In the genomic region with DNA sequence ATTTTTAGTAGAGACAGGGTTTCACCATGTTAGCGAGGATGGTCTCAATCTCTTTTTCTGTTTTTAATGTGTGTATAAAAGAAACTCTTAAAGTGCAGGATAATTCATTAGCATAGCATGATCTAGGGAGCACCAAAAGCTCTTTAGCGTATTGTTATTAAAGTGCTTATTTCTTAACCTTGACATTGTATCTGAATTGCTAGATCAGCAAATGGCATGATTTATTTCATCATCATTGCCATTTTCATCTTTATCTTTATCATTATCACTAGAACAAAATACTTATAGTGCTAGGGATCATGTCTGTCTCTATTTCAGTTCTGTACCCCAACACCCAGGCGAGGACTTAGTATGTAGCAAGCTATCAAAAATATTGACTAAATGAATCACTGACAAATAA, we compare ENCODE assay signal across 32 cellular contexts.
DNase-seq lines count a peak whose midpoint lies in the region; ATAC-seq, FAIRE-seq and TF ChIP-seq lines count a peak whose summit lies in the region.
"Had no signal": no experiment of that assay in that cellular context is flagged by ENCODE, and none has a peak within 500 bp of the region (broad histone marks: within the 10 kb centered on the region; RNA-seq: fewer than 3 reads in every experiment).

No MANE protein-coding gene starts in this region.

- no peaks in the 10 kb centered on the region for H3K9me1 ChIP-seq in IMR-90 (ENCODE audit: insufficient read depth, low read length)

- 32% methylated on average over 3 of the region's 3 CpGs for WGBS in HepG2 (ENCODE audit: low lambda C conversion rate)
- WGBS in right lobe of liver (ENCODE audit: insufficient coverage, low coverage, low lambda C conversion rate, missing lambda C conversion rate): 51% methylated on average over 3 of the region's 3 CpGs
- 6% methylated on average over 3 of the region's 3 CpGs for WGBS in A549 (ENCODE audit: missing lambda C conversion rate)
- no CpG with 5 or more reads among the region's 3 CpGs for WGBS in IMR-90 (ENCODE audit: extremely low coverage in 2 of 2, insufficient read length in 1 of 2), 2 experiments

- no peak for TF ChIP-seq CTCF in HepG2 (CRISPR knock-in tag; IDR thresholded peaks at IDR 0.05)
- TF ChIP-seq CTCF in right lobe of liver (IDR thresholded peaks at IDR 0.05): no peak
- TF ChIP-seq CTCF in A549 (IDR thresholded peaks at IDR 0.05): no peak
- TF ChIP-seq CTCF in IMR-90 (conservative IDR thresholded peaks at IDR 0.05; ENCODE audit: low read depth, low read length): no peak

- TF ChIP-seq RAD21 in HepG2 (CRISPR knock-in tag; IDR thresholded peaks at IDR 0.05) (no peak), A549 (conservative IDR thresholded peaks at IDR 0.05 in 1 of 2, IDR thresholded peaks at IDR 0.05 in 1 of 2) (no peak), IMR-90 (IDR thresholded peaks at IDR 0.05; ENCODE audit: low read length) (no peak)

- TF ChIP-seq POLR2A in HepG2 (IDR thresholded peaks at IDR 0.05; ENCODE audit: insufficient read depth in 1 of 2, low read depth in 2 of 2, low read length in 2 of 2) (no peak), right lobe of liver (IDR thresholded peaks at IDR 0.05) (no peak), A549 (IDR thresholded peaks at IDR 0.05; ENCODE audit: low read length) (no peak), IMR-90 (IDR thresholded peaks at IDR 0.05; ENCODE audit: low read depth, low read length) (no peak)

- dilution Hi-C loops in IMR-90 (cut with HindIII; ENCODE audit: low sequenced_read_pairs, unreplicated experiment): no loop called here

- no peak overlapping the region for H3K4ac ChIP-seq in IMR-90 (ENCODE audit: low read depth, low read length)

- no peaks in the 10 kb centered on the region for H3K36me3 ChIP-seq in HepG2 (replicated peaks in 1 of 2; ENCODE audit: control insufficient read depth in 1 of 2, insufficient read depth in 2 of 2, low read length in 2 of 2)
- H3K36me3 ChIP-seq in right lobe of liver: no peaks in the 10 kb centered on the region
- no peaks in the 10 kb centered on the region for H3K36me3 ChIP-seq in IMR-90 (ENCODE audit: control insufficient read depth, insufficient read depth, low read length)
- H3K36me3 ChIP-seq in effector memory CD4-positive, alpha-beta T cell (ENCODE audit: control insufficient read depth, insufficient read depth, low read length): no peaks in the 10 kb centered on the region
- H3K36me3 ChIP-seq: BE2C; BLaER1; BLaER1 treated with 17β-estradiol and CSF1 and Interleukin-3, amounts not matched to agents 10 nM and 100 nM had no signal

- no peak overlapping the region for H2AK5ac ChIP-seq in IMR-90 (ENCODE audit: low read depth, low read length)

- H2BK120ac ChIP-seq in IMR-90 (ENCODE audit: low read depth, low read length): no peak overlapping the region

- TF ChIP-seq EP300 in HepG2 (IDR thresholded peaks at IDR 0.05; ENCODE audit: low read depth in 2 of 2, low read length in 2 of 2) (no peak), HepG2 (CRISPR knock-in tag; IDR thresholded peaks at IDR 0.05; ENCODE audit: borderline replicate concordance) (no peak), A549 (IDR thresholded peaks at IDR 0.05) (no peak)

- H4K5ac ChIP-seq in IMR-90 (ENCODE audit: low read depth, low read length): no peak overlapping the region

- no peak overlapping the region for H3K14ac ChIP-seq in IMR-90 (replicated peaks; ENCODE audit: low read depth, low read length)

- no peaks in the 10 kb centered on the region for H3K4me1 ChIP-seq in HepG2 (ENCODE audit: insufficient read depth, low read length)
- no peaks in the 10 kb centered on the region for H3K4me1 ChIP-seq in right lobe of liver
- H3K4me1 ChIP-seq in A549: no peaks in the 10 kb centered on the region
- no peaks in the 10 kb centered on the region for H3K4me1 ChIP-seq in IMR-90 (ENCODE audit: control insufficient read depth, insufficient read depth, low read length)
- no peaks in the 10 kb centered on the region for H3K4me1 ChIP-seq in effector memory CD4-positive, alpha-beta T cell (ENCODE audit: control insufficient read depth, insufficient read depth, low read length, poor library complexity, severe bottlenecking)
- H3K4me1 ChIP-seq: BE2C; BLaER1; BLaER1 treated with 17β-estradiol and CSF1 and Interleukin-3, amounts not matched to agents 10 nM and 100 nM; Caco-2 had no signal

- H3K9me3 ChIP-seq in HepG2 (ENCODE audit: low read length) (no peaks in the 10 kb centered on the region), right lobe of liver (no peaks in the 10 kb centered on the region), A549 (no peaks in the 10 kb centered on the region), IMR-90 (ENCODE audit: control insufficient read depth, insufficient read depth, low read length) (peaks cover 6% of the 10 kb centered on the region; the same call in 1 of the 2 replicates)
- no peaks in the 10 kb centered on the region for H3K9me3 ChIP-seq in effector memory CD4-positive, alpha-beta T cell (ENCODE audit: control insufficient read depth, low read length)
- H3K9me3 ChIP-seq: BE2C, Caco-2 had no signal

- H3K9ac ChIP-seq in HepG2 (ENCODE audit: insufficient read depth, low read depth, low read length) (no peak overlapping the region), IMR-90 (ENCODE audit: low read depth, low read length) (no peak overlapping the region)
- H3K9ac ChIP-seq: BLaER1; BLaER1 treated with 17β-estradiol and CSF1 and Interleukin-3, amounts not matched to agents 10 nM and 100 nM had no signal

- H3K4me2 ChIP-seq in HepG2 (ENCODE audit: low read depth, low read length) (no peak overlapping the region), A549 (no peak overlapping the region), IMR-90 (ENCODE audit: low read depth, low read length) (no peak overlapping the region)
- H3K4me2 ChIP-seq: BLaER1; BLaER1 treated with 17β-estradiol and CSF1 and Interleukin-3, amounts not matched to agents 10 nM and 100 nM had no signal

- H3K56ac ChIP-seq in IMR-90 (ENCODE audit: extremely low read depth, insufficient read depth, low read length): no peak overlapping the region

- DNase-seq in HepG2 (ENCODE audit: low spot score): no peak
- no peak for DNase-seq in right lobe of liver
- no peak for DNase-seq in A549 (ENCODE audit: low read depth in 1 of 2, low spot score in 1 of 2)
- no peak for DNase-seq in IMR-90
- DNase-seq in effector memory CD4-positive, alpha-beta T cell: no peak
- DNase-seq in NCI-H1105 treated with DMSO at 0.1 percent for 48 hours (lab: John Stamatoyannopoulos, UW): no peak
- DNase-seq: 8988T; ACHN; AML-193; BE2C; C1 segment of cervical spinal cord; Caco-2; Calu3; CD4-positive, alpha-beta memory T cell; CD4-positive, alpha-beta T cell; CD4-positive, CD25-positive, alpha-beta regulatory T cell; CD8-positive, alpha-beta memory T cell; CD8-positive, alpha-beta T cell; COR-L47; DMS 273 treated with DMSO at 0.1 percent for 48 hours; DMS153; DMS53; DMS79; DMS79 treated with DMSO at 0.1 percent for 48 hours; DND-41; EL had no signal

- no peak overlapping the region for H4K91ac ChIP-seq in IMR-90 (ENCODE audit: insufficient read depth, low read depth, low read length)

- no peak overlapping the region for H2AFZ ChIP-seq in HepG2 (ENCODE audit: low read length)
- no peak overlapping the region for H2AFZ ChIP-seq in IMR-90 (replicated peaks; ENCODE audit: low read length, poor library complexity)

- H3K18ac ChIP-seq in IMR-90 (ENCODE audit: low read depth, low read length): no peak overlapping the region

- POLR2A ChIA-PET in HepG2 (lab: Yijun Ruan, JAX): no interaction called here
- POLR2A ChIA-PET in A549 (lab: Yijun Ruan, JAX): no interaction called here
- POLR2A ChIA-PET in IMR-90 (lab: Charles Lee; ENCODE audit: unreplicated experiment): no interaction called here

- CTCF ChIA-PET in HepG2 (lab: Yijun Ruan, JAX; ENCODE audit: low intra/inter-chr PET ratio, low total read pairs) (no interaction called here), A549 (lab: Yijun Ruan, JAX) (interaction anchor here (1.0 kb wide), 1 partner anchor 10 kb away, joined by 3 read pairs; no protein-coding TSS in a partner anchor), IMR-90 (lab: Yijun Ruan, JAX) (no interaction called here)

- H3K4me3 ChIP-seq in HepG2 (replicated peaks in 1 of 3; ENCODE audit: insufficient read depth in 1 of 3, low read depth in 2 of 3, low read length in 3 of 3) (no peak overlapping the region), right lobe of liver (no peak overlapping the region), A549 (no peak overlapping the region), IMR-90 (ENCODE audit: insufficient read depth, low read depth, low read length) (no peak overlapping the region)
- no peak overlapping the region for H3K4me3 ChIP-seq in effector memory CD4-positive, alpha-beta T cell (ENCODE audit: insufficient read depth, low read depth, low read length, poor library complexity, severe bottlenecking)
- H3K4me3 ChIP-seq: BLaER1; BLaER1 treated with 17β-estradiol and CSF1 and Interleukin-3, amounts not matched to agents 10 nM and 100 nM had no signal

- BruUV-seq in HepG2 (replicated peaks; lab: Mats Ljungman, UMichigan) (no TSS peak), IMR-90 (replicated peaks; lab: Mats Ljungman, UMichigan) (no TSS peak)

- no peak overlapping the region for H2BK15ac ChIP-seq in IMR-90 (ENCODE audit: low read depth, low read length)

- H3K27ac ChIP-seq in HepG2 (ENCODE audit: extremely low read length, insufficient read depth, low read length) (no peak overlapping the region), right lobe of liver (no peak overlapping the region), A549 (no peak overlapping the region), IMR-90 (ENCODE audit: insufficient read depth, low read length) (no peak overlapping the region)
- no peak overlapping the region for H3K27ac ChIP-seq in effector memory CD4-positive, alpha-beta T cell (ENCODE audit: insufficient read depth, low read length, poor library complexity, severe bottlenecking)
- H3K27ac ChIP-seq: 22Rv1; BLaER1; BLaER1 treated with 17β-estradiol and CSF1 and Interleukin-3, amounts not matched to agents 10 nM and 100 nM; C4-2B had no signal

- H4K20me1 ChIP-seq in HepG2 (ENCODE audit: insufficient read depth, low read length) (no peaks in the 10 kb centered on the region), IMR-90 (ENCODE audit: insufficient read depth, low read length) (no peaks in the 10 kb centered on the region)
- H4K20me1 ChIP-seq: BLaER1; BLaER1 treated with 17β-estradiol and CSF1 and Interleukin-3, amounts not matched to agents 10 nM and 100 nM had no signal

- H2AK9ac ChIP-seq in IMR-90 (replicated peaks; ENCODE audit: low read depth, low read length, poor library complexity): no peak overlapping the region

- H2BK5ac ChIP-seq in IMR-90 (ENCODE audit: low read depth, low read length, poor library complexity, severe bottlenecking): no peak overlapping the region

- no peak overlapping the region for H4K8ac ChIP-seq in IMR-90 (ENCODE audit: low read depth in 2 of 2, low read length in 2 of 2)

- in situ Hi-C loops in HepG2 (cut with HindIII; ENCODE audit: extremely low pct_ligation_motif_present, low pct_unique_long_range_greater_than_20kb): no loop called here
- in situ Hi-C loops in IMR-90 (cut with MboI; ENCODE audit: low sequenced_read_pairs): no loop called here

- no peak overlapping the region for H3K23ac ChIP-seq in IMR-90 (ENCODE audit: low read depth, low read length)

- H2BK20ac ChIP-seq in IMR-90 (ENCODE audit: low read depth, low read length): no peak overlapping the region

- no peaks in the 10 kb centered on the region for H3K79me1 ChIP-seq in IMR-90 (ENCODE audit: low read depth in 1 of 2, low read length in 2 of 2)

- no peak for ATAC-seq in HepG2
- ATAC-seq in right lobe of liver: no peak
- no peak for ATAC-seq in A549
- no peak for ATAC-seq in IMR-90 (ENCODE audit: low read depth)
- ATAC-seq: CD8-positive, alpha-beta T cell had no signal

- no peaks in the 10 kb centered on the region for H3K27me3 ChIP-seq in HepG2 (ENCODE audit: control insufficient read depth in 1 of 2, insufficient read depth in 2 of 2, low read length in 2 of 2)
- no peaks in the 10 kb centered on the region for H3K27me3 ChIP-seq in right lobe of liver
- no peaks in the 10 kb centered on the region for H3K27me3 ChIP-seq in IMR-90 (ENCODE audit: control insufficient read depth, insufficient read depth, low read length)
- H3K27me3 ChIP-seq in effector memory CD4-positive, alpha-beta T cell (replicated peaks; ENCODE audit: control insufficient read depth, insufficient read depth, low read length, poor library complexity, severe bottlenecking): no peaks in the 10 kb centered on the region
- H3K27me3 ChIP-seq: BE2C; BLaER1; BLaER1 treated with 17β-estradiol and CSF1 and Interleukin-3, amounts not matched to agents 10 nM and 100 nM had no signal

- no peaks in the 10 kb centered on the region for H3K79me2 ChIP-seq in HepG2 (ENCODE audit: insufficient read depth, low read length)

- intact Hi-C loops in HepG2 (cut with micrococcal nuclease; ENCODE audit: unreplicated experiment) (no loop called here), right lobe of liver (cut with DNase I) (no loop called here), IMR-90 (cut with micrococcal nuclease) (no loop called here)

- no peak for FAIRE-seq in HepG2 (lab: Jason Lieb, UNC)
- FAIRE-seq in A549 (lab: Jason Lieb, UNC): no peak
- FAIRE-seq: A204.1, D721Med had no signal

Comparison
In these comparisons a context has a peak if more than half of its experiments do, and no peak if none do; other contexts are left out.
1. Of the 38 proteins assayed by ChIP-seq in both HepG2 and A549: peak only in HepG2: none; only in A549: none; in both: MAFK; in neither: 37.